In the genomic region with DNA sequence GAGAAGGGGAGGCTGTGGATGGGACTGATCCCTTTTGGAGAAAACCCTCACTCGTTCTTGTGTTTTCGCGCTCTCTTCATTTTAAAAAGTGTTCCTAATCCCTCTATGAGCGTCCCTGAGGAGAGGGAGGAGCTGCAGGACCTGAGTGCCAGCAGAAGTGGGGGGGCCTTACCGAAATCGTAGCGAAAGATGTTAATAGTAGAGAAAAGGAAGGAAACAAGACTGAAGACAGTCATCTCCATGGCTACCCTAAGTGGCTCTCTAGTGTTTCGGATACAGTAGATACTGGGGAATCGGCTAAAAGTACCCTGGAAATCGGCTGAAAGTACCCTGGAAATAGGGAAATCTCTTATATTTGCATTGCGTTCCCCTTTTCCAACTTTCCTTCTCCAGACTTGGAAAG, we compare ENCODE assay signal across 1 cellular context.
TF ChIP-seq lines count a peak whose summit lies in the region.

No MANE protein-coding gene starts in this region.

TF ChIP-seq in HepG2, 621 proteins besides CTCF, POLR2A, EP300 and RAD21:
- no peak for TF ChIP-seq POGZ (CRISPR knock-in tag; IDR thresholded peaks at IDR 0.05)
- no peak for TF ChIP-seq ZBTB7A (CRISPR knock-in tag; IDR thresholded peaks at IDR 0.05)
- no peak for TF ChIP-seq ZNF747 (CRISPR knock-in tag; IDR thresholded peaks at IDR 0.05; ENCODE audit: borderline replicate concordance)
- TF ChIP-seq, protein P1, sequence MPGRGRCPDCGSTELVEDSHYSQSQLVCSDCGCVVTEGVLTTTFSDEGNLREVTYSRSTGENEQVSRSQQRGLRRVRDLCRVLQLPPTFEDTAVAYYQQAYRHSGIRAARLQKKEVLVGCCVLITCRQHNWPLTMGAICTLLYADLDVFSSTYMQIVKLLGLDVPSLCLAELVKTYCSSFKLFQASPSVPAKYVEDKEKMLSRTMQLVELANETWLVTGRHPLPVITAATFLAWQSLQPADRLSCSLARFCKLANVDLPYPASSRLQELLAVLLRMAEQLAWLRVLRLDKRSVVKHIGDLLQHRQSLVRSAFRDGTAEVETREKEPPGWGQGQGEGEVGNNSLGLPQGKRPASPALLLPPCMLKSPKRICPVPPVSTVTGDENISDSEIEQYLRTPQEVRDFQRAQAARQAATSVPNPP (CRISPR knock-in tag; IDR thresholded peaks at IDR 0.05) = no peak
- TF ChIP-seq, protein P2, sequence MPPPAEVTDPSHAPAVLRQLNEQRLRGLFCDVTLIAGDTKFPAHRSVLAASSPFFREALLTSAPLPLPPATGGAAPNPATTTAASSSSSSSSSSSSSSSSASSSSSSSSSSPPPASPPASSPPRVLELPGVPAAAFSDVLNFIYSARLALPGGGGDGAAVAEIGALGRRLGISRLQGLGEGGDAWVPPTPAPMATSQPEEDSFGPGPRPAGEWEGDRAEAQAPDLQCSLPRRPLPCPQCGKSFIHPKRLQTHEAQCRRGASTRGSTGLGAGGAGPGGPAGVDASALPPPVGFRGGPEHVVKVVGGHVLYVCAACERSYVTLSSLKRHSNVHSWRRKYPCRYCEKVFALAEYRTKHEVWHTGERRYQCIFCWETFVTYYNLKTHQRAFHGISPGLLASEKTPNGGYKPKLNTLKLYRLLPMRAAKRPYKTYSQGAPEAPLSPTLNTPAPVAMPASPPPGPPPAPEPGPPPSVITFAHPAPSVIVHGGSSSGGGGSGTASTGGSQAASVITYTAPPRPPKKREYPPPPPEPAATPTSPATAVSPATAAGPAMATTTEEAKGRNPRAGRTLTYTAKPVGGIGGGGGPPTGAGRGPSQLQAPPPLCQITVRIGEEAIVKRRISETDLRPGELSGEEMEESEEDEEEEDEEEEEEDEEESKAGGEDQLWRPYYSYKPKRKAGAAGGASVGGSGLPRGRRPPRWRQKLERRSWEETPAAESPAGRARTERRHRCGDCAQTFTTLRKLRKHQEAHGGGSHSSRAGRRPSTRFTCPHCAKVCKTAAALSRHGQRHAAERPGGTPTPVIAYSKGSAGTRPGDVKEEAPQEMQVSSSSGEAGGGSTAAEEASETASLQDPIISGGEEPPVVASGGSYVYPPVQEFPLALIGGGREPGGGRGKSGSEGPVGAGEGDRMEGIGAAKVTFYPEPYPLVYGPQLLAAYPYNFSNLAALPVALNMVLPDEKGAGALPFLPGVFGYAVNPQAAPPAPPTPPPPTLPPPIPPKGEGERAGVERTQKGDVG (CRISPR knock-in tag; IDR thresholded peaks at IDR 0.05; ENCODE audit: borderline replicate concordance) = 0 out of 2 replicates have a peak, but pooled peaks have one; percentile 4
- TF ChIP-seq SMAD1 (CRISPR knock-in tag; IDR thresholded peaks at IDR 0.05; ENCODE audit: borderline replicate concordance, low read depth) = no peak
- TF ChIP-seq PCBP2 (optimal IDR thresholded peaks at IDR 0.05; ENCODE audit: low read depth, low read length, poor library complexity, severe bottlenecking) = no peak
- TF ChIP-seq ZNF329 (CRISPR knock-in tag; IDR thresholded peaks at IDR 0.05; ENCODE audit: low read depth) = 0 out of 2 replicates have a peak, but pooled peaks have one; percentile 7
- no peak for TF ChIP-seq HIVEP1 (CRISPR knock-in tag; IDR thresholded peaks at IDR 0.05)
- TF ChIP-seq MAF1 (CRISPR knock-in tag; IDR thresholded peaks at IDR 0.05; ENCODE audit: borderline replicate concordance) = no peak
- TF ChIP-seq, protein P3, sequence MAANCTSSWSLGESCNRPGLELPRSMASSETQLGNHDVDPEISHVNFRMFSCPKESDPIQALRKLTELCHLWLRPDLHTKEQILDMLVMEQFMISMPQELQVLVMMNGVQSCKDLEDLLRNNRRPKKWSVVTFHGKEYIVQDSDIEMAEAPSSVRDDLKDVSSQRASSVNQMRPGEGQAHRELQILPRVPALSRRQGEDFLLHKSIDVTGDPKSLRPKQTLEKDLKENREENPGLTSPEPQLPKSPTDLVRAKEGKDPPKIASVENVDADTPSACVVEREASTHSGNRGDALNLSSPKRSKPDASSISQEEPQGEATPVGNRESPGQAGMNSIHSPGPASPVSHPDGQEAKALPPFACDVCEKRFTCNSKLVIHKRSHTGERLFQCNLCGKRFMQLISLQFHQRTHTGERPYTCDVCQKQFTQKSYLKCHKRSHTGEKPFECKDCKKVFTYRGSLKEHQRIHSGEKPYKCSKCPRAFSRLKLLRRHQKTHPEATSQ (CRISPR knock-in tag; IDR thresholded peaks at IDR 0.05; ENCODE audit: borderline replicate concordance) = no peak
- TF ChIP-seq, protein P4, sequence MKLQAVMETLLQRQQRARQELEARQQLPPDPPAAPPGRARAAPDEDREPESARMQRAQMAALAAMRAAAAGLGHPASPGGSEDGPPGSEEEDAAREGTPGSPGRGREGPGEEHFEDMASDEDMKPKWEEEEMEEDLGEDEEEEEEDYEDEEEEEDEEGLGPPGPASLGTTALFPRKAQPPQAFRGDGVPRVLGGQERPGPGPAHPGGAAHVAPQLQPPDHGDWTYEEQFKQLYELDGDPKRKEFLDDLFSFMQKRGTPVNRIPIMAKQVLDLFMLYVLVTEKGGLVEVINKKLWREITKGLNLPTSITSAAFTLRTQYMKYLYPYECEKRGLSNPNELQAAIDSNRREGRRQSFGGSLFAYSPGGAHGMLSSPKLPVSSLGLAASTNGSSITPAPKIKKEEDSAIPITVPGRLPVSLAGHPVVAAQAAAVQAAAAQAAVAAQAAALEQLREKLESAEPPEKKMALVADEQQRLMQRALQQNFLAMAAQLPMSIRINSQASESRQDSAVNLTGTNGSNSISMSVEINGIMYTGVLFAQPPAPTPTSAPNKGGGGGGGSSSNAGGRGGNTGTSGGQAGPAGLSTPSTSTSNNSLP (IDR thresholded peaks at IDR 0.05; ENCODE audit: low read depth, low read length) = no peak
- TF ChIP-seq ARNT2 (CRISPR knock-in tag; IDR thresholded peaks at IDR 0.05; ENCODE audit: low read depth) = no peak; the same call in 1 of the 2 replicates
- TF ChIP-seq FOXK2 (IDR thresholded peaks at IDR 0.05) = no peak
- TF ChIP-seq FOXK1 (CRISPR knock-in tag; IDR thresholded peaks at IDR 0.05; ENCODE audit: borderline replicate concordance, low read depth) = no peak
- TF ChIP-seq, protein P5, sequence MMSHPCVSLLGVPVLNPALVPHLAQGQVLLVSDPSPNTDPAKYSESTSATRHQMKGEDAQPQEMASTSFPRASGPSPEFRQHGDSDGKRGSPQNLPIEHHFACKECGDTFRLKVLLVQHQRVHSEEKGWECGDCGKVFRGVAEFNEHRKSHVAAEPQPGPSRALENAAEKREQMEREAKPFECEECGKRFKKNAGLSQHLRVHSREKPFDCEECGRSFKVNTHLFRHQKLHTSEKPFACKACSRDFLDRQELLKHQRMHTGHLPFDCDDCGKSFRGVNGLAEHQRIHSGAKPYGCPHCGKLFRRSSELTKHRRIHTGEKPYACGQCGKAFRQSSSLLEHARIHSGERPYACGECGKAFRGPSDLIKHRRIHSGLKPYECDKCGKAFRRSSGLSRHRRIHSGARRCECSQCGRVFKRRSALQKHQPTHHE (CRISPR knock-in tag; IDR thresholded peaks at IDR 0.05; ENCODE audit: borderline replicate concordance) = no peak
- no peak for TF ChIP-seq RBM39 (IDR thresholded peaks at IDR 0.05; ENCODE audit: low read depth, low read length, poor library complexity, severe bottlenecking)
- TF ChIP-seq NFYC (CRISPR knock-in tag; IDR thresholded peaks at IDR 0.05) = no peak
- no peak for TF ChIP-seq TCF7L2 (IDR thresholded peaks at IDR 0.05; ENCODE audit: low read depth, low read length)
- TF ChIP-seq, protein P6, sequence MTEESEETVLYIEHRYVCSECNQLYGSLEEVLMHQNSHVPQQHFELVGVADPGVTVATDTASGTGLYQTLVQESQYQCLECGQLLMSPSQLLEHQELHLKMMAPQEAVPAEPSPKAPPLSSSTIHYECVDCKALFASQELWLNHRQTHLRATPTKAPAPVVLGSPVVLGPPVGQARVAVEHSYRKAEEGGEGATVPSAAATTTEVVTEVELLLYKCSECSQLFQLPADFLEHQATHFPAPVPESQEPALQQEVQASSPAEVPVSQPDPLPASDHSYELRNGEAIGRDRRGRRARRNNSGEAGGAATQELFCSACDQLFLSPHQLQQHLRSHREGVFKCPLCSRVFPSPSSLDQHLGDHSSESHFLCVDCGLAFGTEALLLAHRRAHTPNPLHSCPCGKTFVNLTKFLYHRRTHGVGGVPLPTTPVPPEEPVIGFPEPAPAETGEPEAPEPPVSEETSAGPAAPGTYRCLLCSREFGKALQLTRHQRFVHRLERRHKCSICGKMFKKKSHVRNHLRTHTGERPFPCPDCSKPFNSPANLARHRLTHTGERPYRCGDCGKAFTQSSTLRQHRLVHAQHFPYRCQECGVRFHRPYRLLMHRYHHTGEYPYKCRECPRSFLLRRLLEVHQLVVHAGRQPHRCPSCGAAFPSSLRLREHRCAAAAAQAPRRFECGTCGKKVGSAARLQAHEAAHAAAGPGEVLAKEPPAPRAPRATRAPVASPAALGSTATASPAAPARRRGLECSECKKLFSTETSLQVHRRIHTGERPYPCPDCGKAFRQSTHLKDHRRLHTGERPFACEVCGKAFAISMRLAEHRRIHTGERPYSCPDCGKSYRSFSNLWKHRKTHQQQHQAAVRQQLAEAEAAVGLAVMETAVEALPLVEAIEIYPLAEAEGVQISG (CRISPR knock-in tag; IDR thresholded peaks at IDR 0.05) = no peak
- TF ChIP-seq, protein P7, sequence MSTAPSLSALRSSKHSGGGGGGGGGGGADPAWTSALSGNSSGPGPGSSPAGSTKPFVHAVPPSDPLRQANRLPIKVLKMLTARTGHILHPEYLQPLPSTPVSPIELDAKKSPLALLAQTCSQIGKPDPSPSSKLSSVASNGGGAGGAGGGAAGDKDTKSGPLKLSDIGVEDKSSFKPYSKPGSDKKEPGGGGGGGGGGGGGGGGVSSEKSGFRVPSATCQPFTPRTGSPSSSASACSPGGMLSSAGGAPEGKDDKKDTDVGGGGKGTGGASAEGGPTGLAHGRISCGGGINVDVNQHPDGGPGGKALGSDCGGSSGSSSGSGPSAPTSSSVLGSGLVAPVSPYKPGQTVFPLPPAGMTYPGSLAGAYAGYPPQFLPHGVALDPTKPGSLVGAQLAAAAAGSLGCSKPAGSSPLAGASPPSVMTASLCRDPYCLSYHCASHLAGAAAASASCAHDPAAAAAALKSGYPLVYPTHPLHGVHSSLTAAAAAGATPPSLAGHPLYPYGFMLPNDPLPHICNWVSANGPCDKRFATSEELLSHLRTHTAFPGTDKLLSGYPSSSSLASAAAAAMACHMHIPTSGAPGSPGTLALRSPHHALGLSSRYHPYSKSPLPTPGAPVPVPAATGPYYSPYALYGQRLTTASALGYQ (CRISPR knock-in tag; IDR thresholded peaks at IDR 0.05) = no peak
- no peak for TF ChIP-seq AGO2 (optimal IDR thresholded peaks at IDR 0.05; ENCODE audit: low read depth, low read length)
- TF ChIP-seq NFIC (IDR thresholded peaks at IDR 0.05; ENCODE audit: low read length) = 0 out of 2 replicates have a peak, but pooled peaks have one; percentile 5
- TF ChIP-seq, protein P8, sequence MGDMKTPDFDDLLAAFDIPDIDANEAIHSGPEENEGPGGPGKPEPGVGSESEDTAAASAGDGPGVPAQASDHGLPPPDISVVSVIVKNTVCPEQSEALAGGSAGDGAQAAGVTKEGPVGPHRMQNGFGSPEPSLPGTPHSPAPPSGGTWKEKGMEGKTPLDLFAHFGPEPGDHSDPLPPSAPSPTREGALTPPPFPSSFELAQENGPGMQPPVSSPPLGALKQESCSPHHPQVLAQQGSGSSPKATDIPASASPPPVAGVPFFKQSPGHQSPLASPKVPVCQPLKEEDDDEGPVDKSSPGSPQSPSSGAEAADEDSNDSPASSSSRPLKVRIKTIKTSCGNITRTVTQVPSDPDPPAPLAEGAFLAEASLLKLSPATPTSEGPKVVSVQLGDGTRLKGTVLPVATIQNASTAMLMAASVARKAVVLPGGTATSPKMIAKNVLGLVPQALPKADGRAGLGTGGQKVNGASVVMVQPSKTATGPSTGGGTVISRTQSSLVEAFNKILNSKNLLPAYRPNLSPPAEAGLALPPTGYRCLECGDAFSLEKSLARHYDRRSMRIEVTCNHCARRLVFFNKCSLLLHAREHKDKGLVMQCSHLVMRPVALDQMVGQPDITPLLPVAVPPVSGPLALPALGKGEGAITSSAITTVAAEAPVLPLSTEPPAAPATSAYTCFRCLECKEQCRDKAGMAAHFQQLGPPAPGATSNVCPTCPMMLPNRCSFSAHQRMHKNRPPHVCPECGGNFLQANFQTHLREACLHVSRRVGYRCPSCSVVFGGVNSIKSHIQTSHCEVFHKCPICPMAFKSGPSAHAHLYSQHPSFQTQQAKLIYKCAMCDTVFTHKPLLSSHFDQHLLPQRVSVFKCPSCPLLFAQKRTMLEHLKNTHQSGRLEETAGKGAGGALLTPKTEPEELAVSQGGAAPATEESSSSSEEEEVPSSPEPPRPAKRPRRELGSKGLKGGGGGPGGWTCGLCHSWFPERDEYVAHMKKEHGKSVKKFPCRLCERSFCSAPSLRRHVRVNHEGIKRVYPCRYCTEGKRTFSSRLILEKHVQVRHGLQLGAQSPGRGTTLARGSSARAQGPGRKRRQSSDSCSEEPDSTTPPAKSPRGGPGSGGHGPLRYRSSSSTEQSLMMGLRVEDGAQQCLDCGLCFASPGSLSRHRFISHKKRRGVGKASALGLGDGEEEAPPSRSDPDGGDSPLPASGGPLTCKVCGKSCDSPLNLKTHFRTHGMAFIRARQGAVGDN (CRISPR knock-in tag; IDR thresholded peaks at IDR 0.05) = no peak
- TF ChIP-seq, protein P9, sequence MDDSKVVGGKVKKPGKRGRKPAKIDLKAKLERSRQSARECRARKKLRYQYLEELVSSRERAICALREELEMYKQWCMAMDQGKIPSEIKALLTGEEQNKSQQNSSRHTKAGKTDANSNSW (CRISPR knock-in tag; IDR thresholded peaks at IDR 0.05; ENCODE audit: borderline replicate concordance) = no peak
- TF ChIP-seq, protein P10, sequence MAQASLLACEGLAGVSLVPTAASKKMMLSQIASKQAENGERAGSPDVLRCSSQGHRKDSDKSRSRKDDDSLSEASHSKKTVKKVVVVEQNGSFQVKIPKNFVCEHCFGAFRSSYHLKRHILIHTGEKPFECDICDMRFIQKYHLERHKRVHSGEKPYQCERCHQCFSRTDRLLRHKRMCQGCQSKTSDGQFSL (CRISPR knock-in tag; IDR thresholded peaks at IDR 0.05) = 0 out of 2 replicates have a peak, but pooled peaks have one; percentile 62
- no peak for TF ChIP-seq TRIM24 (CRISPR knock-in tag; IDR thresholded peaks at IDR 0.05)
- TF ChIP-seq MED8 (CRISPR knock-in tag; IDR thresholded peaks at IDR 0.05; ENCODE audit: insufficient replicate concordance) = no peak
- 0 out of 2 replicates have a peak, but pooled peaks have one; percentile 10 for TF ChIP-seq KDM5A (IDR thresholded peaks at IDR 0.05; ENCODE audit: borderline replicate concordance, low read length)
- TF ChIP-seq ZNF224 (CRISPR knock-in tag; IDR thresholded peaks at IDR 0.05) = 0 out of 2 replicates have a peak, but pooled peaks have one; percentile 12
TF ChIP-seq in HepG2: peak in this region for 6.
